Comparison of ENCODE assay signal across 19 cellular contexts in genomic region chr2:10755621-10756020, GRCh38. TPM values are rescaled to one million over a fixed set of nuclear protein-coding genes. Genes with fewer than 3 reads are reported as not detected.
DNase-seq lines count a peak whose midpoint lies in the region; ATAC-seq and TF ChIP-seq lines count a peak whose summit lies in the region.
"Had no signal": no experiment of that assay in that cellular context is flagged by ENCODE, and none has a peak within 500 bp of the region (broad histone marks: within the 10 kb centered on the region; RNA-seq: fewer than 3 reads in every experiment).

No MANE protein-coding gene starts in this region.

- no peaks in the 10 kb centered on the region for H3K9me3 Mint-ChIP-seq in chondrocyte (ENCODE audit: low read depth)
- H3K9me3 Mint-ChIP-seq in neural progenitor cell: no peaks in the 10 kb centered on the region
- H3K9me3 Mint-ChIP-seq: CD4-positive, alpha-beta T cell had no signal

- H3K36me3 ChIP-seq in neural progenitor cell: no peaks in the 10 kb centered on the region
- no peaks in the 10 kb centered on the region for H3K36me3 ChIP-seq in upper lobe of left lung
- H3K36me3 ChIP-seq in hepatocyte (replicated peaks; ENCODE audit: insufficient read depth, low read depth): no peaks in the 10 kb centered on the region
- H3K36me3 ChIP-seq: HAP-1 had no signal

- no peak overlapping the region for H3K27ac Mint-ChIP-seq in chondrocyte (ENCODE audit: unreplicated experiment)
- H3K27ac Mint-ChIP-seq in neural progenitor cell: no peak overlapping the region
- H3K27ac Mint-ChIP-seq: CD4-positive, alpha-beta T cell had no signal

- no peaks in the 10 kb centered on the region for H3K4me1 ChIP-seq in neural progenitor cell
- no peaks in the 10 kb centered on the region for H3K4me1 ChIP-seq in upper lobe of left lung
- no peaks in the 10 kb centered on the region for H3K4me1 ChIP-seq in hepatocyte (ENCODE audit: insufficient read depth)
- H3K4me1 ChIP-seq: HAP-1 had no signal

- H3K27ac ChIP-seq in neural progenitor cell (no peak overlapping the region), upper lobe of left lung (no peak overlapping the region), hepatocyte (no peak overlapping the region)
- H3K27ac ChIP-seq: C4-2B, HL-60 had no signal

- no peaks in the 10 kb centered on the region for H3F3A ChIP-seq in neural progenitor cell (ENCODE audit: low read depth)

- H3K4me1 Mint-ChIP-seq in chondrocyte (ENCODE audit: low read depth) (no peaks in the 10 kb centered on the region), neural progenitor cell (peaks cover 8% of the 10 kb centered on the region)

- TF ChIP-seq POLR2A in upper lobe of left lung (IDR thresholded peaks at IDR 0.05): no peak

- TF ChIP-seq EP300 in upper lobe of left lung (IDR thresholded peaks at IDR 0.05): no peak

- no peak for ATAC-seq in upper lobe of left lung (ENCODE audit: low FRiP score in 2 of 2)
- ATAC-seq: GM12878 had no signal

- peaks cover 5% of the 10 kb centered on the region for H3K27me3 Mint-ChIP-seq in chondrocyte (ENCODE audit: low read depth)
- peaks cover 12% of the 10 kb centered on the region for H3K27me3 Mint-ChIP-seq in neural progenitor cell (ENCODE audit: insufficient read depth, low read depth)

- H3K4me2 ChIP-seq in neural progenitor cell (no peak overlapping the region), hepatocyte (no peak overlapping the region)

- H4K20me1 ChIP-seq in neural progenitor cell (ENCODE audit: low read depth) (no peaks in the 10 kb centered on the region), hepatocyte (ENCODE audit: insufficient read depth, poor library complexity, severe bottlenecking) (no peaks in the 10 kb centered on the region)

- H3K79me2 ChIP-seq in neural progenitor cell (ENCODE audit: low read depth) (no peaks in the 10 kb centered on the region), hepatocyte (no peaks in the 10 kb centered on the region)

- TF ChIP-seq CTCF in chondrocyte (IDR thresholded peaks at IDR 0.05) (no peak), neural progenitor cell (IDR thresholded peaks at IDR 0.05) (no peak), upper lobe of left lung (IDR thresholded peaks at IDR 0.05) (no peak), hepatocyte (IDR thresholded peaks at IDR 0.05; ENCODE audit: poor library complexity) (no peak)

- H2AFZ ChIP-seq in neural progenitor cell (replicated peaks) (peak overlapping the region; percentile 50), hepatocyte (no peak overlapping the region)

- WGBS in upper lobe of left lung, 2 donors: 79 to 80% methylated on average over 7 of the region's 7 CpGs
- 69% methylated on average over 7 of the region's 7 CpGs for WGBS in hepatocyte (ENCODE audit: low lambda C conversion rate, missing lambda C conversion rate)

- H3K9me3 ChIP-seq in neural progenitor cell (ENCODE audit: low read depth): no peaks in the 10 kb centered on the region
- H3K9me3 ChIP-seq in upper lobe of left lung: no peaks in the 10 kb centered on the region
- H3K9me3 ChIP-seq in hepatocyte (ENCODE audit: low read depth): no peaks in the 10 kb centered on the region
- H3K9me3 ChIP-seq: HAP-1 had no signal

- H3K4me3 Mint-ChIP-seq in chondrocyte (ENCODE audit: unreplicated experiment): no peak overlapping the region
- no peak overlapping the region for H3K4me3 Mint-ChIP-seq in neural progenitor cell
- H3K4me3 Mint-ChIP-seq: CD4-positive, alpha-beta T cell had no signal

- no peak overlapping the region for H3K9ac ChIP-seq in neural progenitor cell

- no peaks in the 10 kb centered on the region for H3K9me2 ChIP-seq in hepatocyte (replicated peaks; ENCODE audit: insufficient read depth)

- no peak overlapping the region for H3K4me3 ChIP-seq in neural progenitor cell
- no peak overlapping the region for H3K4me3 ChIP-seq in upper lobe of left lung
- no peak overlapping the region for H3K4me3 ChIP-seq in hepatocyte
- H3K4me3 ChIP-seq: GM12878, HAP-1 had no signal

- DNase-seq in ELF-1 (ENCODE audit: low read depth, low spot score) (peak; percentile 57), chondrocyte (ENCODE audit: low spot score) (peak; percentile 41), neural progenitor cell (ENCODE audit: low spot score) (no peak), upper lobe of left lung (no peak), activated T-cell treated with anti-CD3 and anti-CD28 coated beads for 4 hours (no peak), GM03348 (ENCODE audit: low spot score) (no peak), hepatocyte (ENCODE audit: low spot score) (no peak)
- DNase-seq: ACHN; AML-193; CD4-positive, alpha-beta T cell; DMS153; DMS79; GF-D8; KG1 had no signal

- H3K27me3 ChIP-seq in neural progenitor cell: no peaks in the 10 kb centered on the region
- H3K27me3 ChIP-seq in upper lobe of left lung: no peaks in the 10 kb centered on the region
- H3K27me3 ChIP-seq in hepatocyte: no peaks in the 10 kb centered on the region

- no peaks in the 10 kb centered on the region for H3K36me3 Mint-ChIP-seq in chondrocyte (ENCODE audit: low read depth)
- H3K36me3 Mint-ChIP-seq in neural progenitor cell: no peaks in the 10 kb centered on the region

RNA-seq across cellular contexts. Expression of gene ATP6V1C2, which starts 34.2 kb away (rescaled TPM):
- not detected in 3 replicates for total RNA-seq in chondrocyte
- 0.11 and 0.19 TPM in 2 replicates for total RNA-seq in neural progenitor cell (ENCODE audit: low replicate concordance)
- 10 to 100 TPM in 2 of 6 donors, 1 to 10 TPM in 2, under 1 TPM in 2; 0.81 to 92.2 (median 2.4) TPM for total RNA-seq in upper lobe of left lung
- total RNA-seq in hepatocyte: 0.32 and 0.57 TPM in 2 replicates
- polyA plus RNA-seq in hepatocyte: 1.3 and 2.0 TPM in 2 replicates
- total RNA-seq: CD4-positive, alpha-beta T cell; HT1080 had no signal

RNA-seq across cellular contexts. Expression of gene PDIA6, which starts 57.0 kb away (rescaled TPM):
- total RNA-seq in chondrocyte (196 to 412 TPM (median 198 TPM) in 3 replicates), neural progenitor cell (ENCODE audit: low replicate concordance) (299 and 381 TPM in 2 replicates), upper lobe of left lung (100 to 1,000 TPM in 4 of 6 donors, 10 to 100 TPM in 2; 32.5 to 209 (median 122) TPM), hepatocyte (507 and 515 TPM in 2 replicates)
- 715 and 766 TPM in 2 replicates for polyA plus RNA-seq in hepatocyte

Comparison
In these comparisons a context has a peak if more than half of its experiments do, and no peak if none do; other contexts are left out.
1. DNase-seq: peak in ELF-1 (single experiment) and chondrocyte (single experiment); none in neural progenitor cell (single experiment), upper lobe of left lung (0 of 2), activated T-cell treated with anti-CD3 and anti-CD28 coated beads for 4 hours (single experiment), GM03348 (single experiment) and hepatocyte (single experiment).